ENCODE assay signal across 8 cellular contexts in genomic region chr7:7969306-7970112, GRCh38. TPM values are rescaled to one million over a fixed set of nuclear protein-coding genes. Genes with fewer than 3 reads are reported as not detected.
DNase-seq lines count a peak whose midpoint lies in the region; ATAC-seq, FAIRE-seq and TF ChIP-seq lines count a peak whose summit lies in the region.

No MANE protein-coding gene starts in this region.

- WGBS in esophagus muscularis mucosa: 0% methylated on average over 13 of the region's 91 CpGs

- H3K4me1 ChIP-seq in esophagus muscularis mucosa (peaks cover 12 to 28% (median 19%) of the 10 kb centered on the region in 4 donors), stomach smooth muscle (ENCODE audit: control insufficient read depth, insufficient read depth, low read length) (peaks cover 11% of the 10 kb centered on the region)
- H3K4me1 ChIP-seq in naive thymus-derived CD4-positive, alpha-beta T cell (ENCODE audit: control insufficient read depth in 2 of 2, insufficient read depth in 2 of 2, low read length in 2 of 2): peaks cover 17 to 40% of the 10 kb centered on the region in 2 donors

- no peak for TF ChIP-seq POLR2A in esophagus muscularis mucosa (IDR thresholded peaks at IDR 0.05; ENCODE audit: low read depth)

- H3K27ac ChIP-seq in esophagus muscularis mucosa (replicated peaks in 1 of 4) (peak overlapping the region; percentile 90 to 94 (median 94)), stomach smooth muscle (ENCODE audit: low read length) (peak overlapping the region; percentile 80)
- peak overlapping the region; percentile 88 for H3K27ac ChIP-seq in naive thymus-derived CD4-positive, alpha-beta T cell (ENCODE audit: low read depth, low read length)

- peak; percentile 3 for ATAC-seq in HG02885 (IDR thresholded peaks at IDR 0.05; ENCODE audit: poor library complexity, unreplicated experiment)
- ATAC-seq in naive thymus-derived CD4-positive, alpha-beta T cell: no peak

- TF ChIP-seq CTCF in esophagus muscularis mucosa (IDR thresholded peaks at IDR 0.05) (peak in 1 of 3 experiments; percentile 13), D721Med (IDR thresholded peaks at IDR 0.05; ENCODE audit: insufficient read depth, missing control alignments) (no peak)

- POLR2A ChIA-PET in naive thymus-derived CD4-positive, alpha-beta T cell (lab: Charles Lee): interaction anchor here (0.7 to 5.7 kb wide), 32 partner anchors 9 to 401 kb away, joined by 3 to 43 read pairs (median 6); partner anchors contain the start of gene UMAD1

- DNase-seq in GM03348 (ENCODE audit: low spot score) (peak; percentile 57), NCI-H82 treated with DMSO at 0.1 percent for 48 hours (lab: John Stamatoyannopoulos, UW; ENCODE audit: unreplicated experiment) (peak; percentile 28), esophagus muscularis mucosa (ENCODE audit: extremely low spot score) (no peak), D721Med (ENCODE audit: insufficient read length, low spot score) (no peak)
- peak; percentile 67 for DNase-seq in activated T-cell treated with anti-CD3 and anti-CD28 coated beads, Interleukin-2, amount 50 U/mL, for 1 hour
- peak; percentile 22 to 60 (median 55) for DNase-seq in naive thymus-derived CD4-positive, alpha-beta T cell

- peak overlapping the region; percentile 74 to 78 for H3K9ac ChIP-seq in stomach smooth muscle (ENCODE audit: low read length in 2 of 2)

- no peak for TF ChIP-seq EP300 in esophagus muscularis mucosa (IDR thresholded peaks at IDR 0.05)

- H3K36me3 Mint-ChIP-seq in naive thymus-derived CD4-positive, alpha-beta T cell: peaks cover 0 to 1% (median 0%) of the 10 kb centered on the region in 5 donors

- no peaks in the 10 kb centered on the region for H3K27me3 Mint-ChIP-seq in naive thymus-derived CD4-positive, alpha-beta T cell

- H3K27ac Mint-ChIP-seq in naive thymus-derived CD4-positive, alpha-beta T cell: peak overlapping the region in 7 of 9 donors; percentile 9 to 91 (median 85)

- peaks cover 9 to 40% (median 34%) of the 10 kb centered on the region in 7 donors for H3K4me1 Mint-ChIP-seq in naive thymus-derived CD4-positive, alpha-beta T cell

- peak overlapping the region in 9 of 10 donors; percentile 73 to 96 (median 88) for H3K4me3 Mint-ChIP-seq in naive thymus-derived CD4-positive, alpha-beta T cell

- no peaks in the 10 kb centered on the region for H3K9me3 Mint-ChIP-seq in naive thymus-derived CD4-positive, alpha-beta T cell

- H3K27me3 ChIP-seq in esophagus muscularis mucosa: no peaks in the 10 kb centered on the region
- H3K27me3 ChIP-seq in naive thymus-derived CD4-positive, alpha-beta T cell (ENCODE audit: control insufficient read depth in 2 of 2, insufficient read depth in 2 of 2, low read length in 2 of 2): no peaks in the 10 kb centered on the region
- no peaks in the 10 kb centered on the region for H3K27me3 ChIP-seq in stomach smooth muscle (ENCODE audit: control insufficient read depth in 1 of 2, insufficient read depth in 2 of 2, low read length in 2 of 2)

- H3K4me3 ChIP-seq in esophagus muscularis mucosa: peak overlapping the region; percentile 88 to 99 (median 98)
- peak overlapping the region; percentile 75 for H3K4me3 ChIP-seq in naive thymus-derived CD4-positive, alpha-beta T cell (ENCODE audit: low read length)
- H3K4me3 ChIP-seq in stomach smooth muscle (ENCODE audit: low read length in 2 of 2): peak overlapping the region; percentile 78 to 91

- H3K9me3 ChIP-seq in esophagus muscularis mucosa (no peaks in the 10 kb centered on the region), stomach smooth muscle (ENCODE audit: control insufficient read depth in 2 of 2, low read length in 2 of 2) (no peaks in the 10 kb centered on the region)
- no peaks in the 10 kb centered on the region for H3K9me3 ChIP-seq in naive thymus-derived CD4-positive, alpha-beta T cell (ENCODE audit: control insufficient read depth in 2 of 3, low read length in 3 of 3)

- intact Hi-C loops in esophagus muscularis mucosa (cut with DNase I): loop anchor here (10.0 kb wide), 1 partner anchor 275 kb away; no protein-coding TSS in a partner anchor
- intact Hi-C loops in naive thymus-derived CD4-positive, alpha-beta T cell (cut with micrococcal nuclease): loop anchor here (1.0 to 5.0 kb wide), 16 partner anchors 9 to 712 kb away; partner anchors contain the start of gene MIOS (in 1 of the 2)

- H3K36me3 ChIP-seq in esophagus muscularis mucosa: no peaks in the 10 kb centered on the region
- H3K36me3 ChIP-seq in naive thymus-derived CD4-positive, alpha-beta T cell (ENCODE audit: control insufficient read depth in 2 of 3, insufficient read depth in 3 of 3, low read length in 3 of 3): peaks cover 0 to 6% (median 0%) of the 10 kb centered on the region in 3 experiments
- no peaks in the 10 kb centered on the region for H3K36me3 ChIP-seq in stomach smooth muscle (ENCODE audit: control insufficient read depth in 2 of 2, insufficient read depth in 2 of 2, low read length in 2 of 2)

- CTCF ChIA-PET in naive thymus-derived CD4-positive, alpha-beta T cell (lab: Charles Lee): interaction anchor here (1.5 kb wide), 1 partner anchor 221 kb away, joined by 8 read pairs; no protein-coding TSS in a partner anchor

- FAIRE-seq in D721Med (lab: Jason Lieb, UNC): no peak

RNA-seq across cellular contexts. Expression of gene GLCCI1, which starts 0.9 kb away (rescaled TPM):
- 1 to 10 TPM; 2.8 to 8.3 (median 4.8) TPM for total RNA-seq in esophagus muscularis mucosa
- 10 to 100 TPM; 24.9 to 43.1 (median 35.4) TPM for total RNA-seq in naive thymus-derived CD4-positive, alpha-beta T cell
- 10 to 100 TPM in 1 of 2 donors, 1 to 10 TPM in 1; 6.9 to 12.7 TPM for polyA plus RNA-seq in naive thymus-derived CD4-positive, alpha-beta T cell

Comparison
In these comparisons a context has a peak if more than half of its experiments do, and no peak if none do; other contexts are left out.
1. DNase-seq: peak in GM03348 (single experiment), NCI-H82 treated with DMSO at 0.1 percent for 48 hours (single experiment), activated T-cell treated with anti-CD3 and anti-CD28 coated beads, Interleukin-2, amount 50 U/mL, for 1 hour (single experiment) and naive thymus-derived CD4-positive, alpha-beta T cell (9 of 9); none in esophagus muscularis mucosa (single experiment) and D721Med (single experiment).
2. Peak in every context shown above with its lines, with median percentiles within 50 percentile points of each other: H3K27ac ChIP-seq and H3K4me3 ChIP-seq.